Comparison of ENCODE assay signal across 11 cellular contexts in the genomic region with DNA sequence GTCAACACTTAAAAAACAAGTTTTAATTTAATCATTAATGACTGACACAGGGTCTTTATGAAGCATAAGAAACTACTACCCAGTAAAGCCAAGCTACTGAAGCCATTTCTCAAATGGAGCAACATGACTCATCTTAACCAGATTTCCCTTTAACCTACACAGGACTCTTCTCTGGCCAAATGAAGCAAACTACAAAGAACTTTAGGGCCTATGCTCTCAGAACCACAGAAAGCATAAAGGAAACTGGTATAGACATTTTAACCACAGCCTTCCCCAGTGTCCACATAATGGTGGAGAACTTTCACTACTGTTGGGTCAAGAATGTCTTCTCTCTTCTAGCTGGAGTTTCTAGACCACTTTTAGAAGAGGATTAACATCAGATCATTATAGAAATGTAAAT. TPM values are rescaled to one million over a fixed set of nuclear protein-coding genes. Genes with fewer than 3 reads are reported as not detected.
DNase-seq lines count a peak whose midpoint lies in the region; ATAC-seq and TF ChIP-seq lines count a peak whose summit lies in the region.
"Had no signal": no experiment of that assay in that cellular context is flagged by ENCODE, and none has a peak within 500 bp of the region (broad histone marks: within the 10 kb centered on the region; RNA-seq: fewer than 3 reads in every experiment).

No MANE protein-coding gene starts in this region.

- no peaks in the 10 kb centered on the region for H3K79me1 ChIP-seq in IMR-90 (ENCODE audit: low read depth in 1 of 2, low read length in 2 of 2)

- intact Hi-C loops in IMR-90 (cut with micrococcal nuclease) = no loop called here

- CTCF ChIA-PET in IMR-90 (lab: Yijun Ruan, JAX) = interaction anchor here (1.2 kb wide), 1 partner anchor 59 kb away, joined by 3 read pairs; no protein-coding TSS in a partner anchor

- dilution Hi-C loops in IMR-90 (cut with HindIII; ENCODE audit: low sequenced_read_pairs, unreplicated experiment) = no loop called here

- no peak overlapping the region for H3K9ac ChIP-seq in IMR-90 (ENCODE audit: low read depth, low read length)

- H3K79me2 ChIP-seq in osteoblast (ENCODE audit: insufficient read depth, low read length) = no peaks in the 10 kb centered on the region

- H2BK120ac ChIP-seq in IMR-90 (ENCODE audit: low read depth, low read length) = no peak overlapping the region

- H3K4me1 ChIP-seq in IMR-90 (ENCODE audit: control insufficient read depth, insufficient read depth, low read length) (peaks cover 4% of the 10 kb centered on the region; the same call in 1 of the 2 replicates), osteoblast (ENCODE audit: insufficient read depth, low read length) (peaks cover 21% of the 10 kb centered on the region)

- H2AFZ ChIP-seq in IMR-90 (replicated peaks; ENCODE audit: low read length, poor library complexity) = no peak overlapping the region
- H2AFZ ChIP-seq in osteoblast (ENCODE audit: low read length) = peak overlapping the region; percentile 17

- H4K20me1 ChIP-seq in IMR-90 (ENCODE audit: insufficient read depth, low read length) (no peaks in the 10 kb centered on the region), osteoblast (ENCODE audit: insufficient read depth, low read length) (no peaks in the 10 kb centered on the region)

- H3K27me3 ChIP-seq in IMR-90 (ENCODE audit: control insufficient read depth, insufficient read depth, low read length) (no peaks in the 10 kb centered on the region), osteoblast (ENCODE audit: insufficient read depth, low read length) (no peaks in the 10 kb centered on the region)
- H3K27me3 ChIP-seq: heart right ventricle had no signal

- POLR2A ChIA-PET in IMR-90 (lab: Charles Lee; ENCODE audit: unreplicated experiment) = no interaction called here

- peak; percentile 52 for DNase-seq in IMR-90
- no peak for DNase-seq in osteoblast (ENCODE audit: insufficient read length, low spot score, missing footprints)
- DNase-seq in OCI-M2 (lab: John Stamatoyannopoulos, UW; ENCODE audit: unreplicated experiment) = no peak
- no peak for DNase-seq in NCI-H146 (lab: John Stamatoyannopoulos, UW)
- no peak for DNase-seq in NCI-H1436 (lab: John Stamatoyannopoulos, UW)
- no peak for DNase-seq in central memory CD4-positive, alpha-beta T cell
- DNase-seq: amygdala, GDM1, heart right ventricle had no signal

- peaks cover 9% of the 10 kb centered on the region for H3K36me3 ChIP-seq in IMR-90 (ENCODE audit: control insufficient read depth, insufficient read depth, low read length)
- H3K36me3 ChIP-seq in osteoblast (ENCODE audit: insufficient read depth, low read length) = peaks cover 8% of the 10 kb centered on the region

- H4K5ac ChIP-seq in IMR-90 (ENCODE audit: low read depth, low read length) = no peak overlapping the region; the same call in 1 of the 2 replicates

- H2AK5ac ChIP-seq in IMR-90 (ENCODE audit: low read depth, low read length) = no peak overlapping the region

- TF ChIP-seq CTCF in IMR-90 (conservative IDR thresholded peaks at IDR 0.05; ENCODE audit: low read depth, low read length) (no peak), osteoblast (IDR thresholded peaks at IDR 0.05; ENCODE audit: extremely low read depth, low read depth, low read length) (no peak)

- H3K9me3 ChIP-seq in IMR-90 (ENCODE audit: control insufficient read depth, insufficient read depth, low read length) (no peaks in the 10 kb centered on the region), osteoblast (ENCODE audit: low read depth, low read length) (no peaks in the 10 kb centered on the region)
- H3K9me3 ChIP-seq: heart right ventricle had no signal

- BruUV-seq in IMR-90 (replicated peaks; lab: Mats Ljungman, UMichigan) = no TSS peak

- H3K4me2 ChIP-seq in IMR-90 (ENCODE audit: low read depth, low read length) (no peak overlapping the region), osteoblast (ENCODE audit: insufficient read depth, low read length) (no peak overlapping the region)

- no peak overlapping the region for H3K14ac ChIP-seq in IMR-90 (replicated peaks; ENCODE audit: low read depth, low read length)

- no peak overlapping the region for H3K56ac ChIP-seq in IMR-90 (ENCODE audit: extremely low read depth, insufficient read depth, low read length)

- H3K4me3 ChIP-seq in IMR-90 (ENCODE audit: insufficient read depth, low read depth, low read length) = no peak overlapping the region
- H3K4me3 ChIP-seq in osteoblast (ENCODE audit: insufficient read depth, low read length) = no peak overlapping the region
- H3K4me3 ChIP-seq: heart right ventricle had no signal

- H2BK20ac ChIP-seq in IMR-90 (ENCODE audit: low read depth, low read length) = no peak overlapping the region

- no peak for TF ChIP-seq RAD21 in IMR-90 (IDR thresholded peaks at IDR 0.05; ENCODE audit: low read length)

- peak; percentile 79 for ATAC-seq in GM18907 (IDR thresholded peaks at IDR 0.05; ENCODE audit: unreplicated experiment)
- peak; percentile 86 for ATAC-seq in HG02610 (IDR thresholded peaks at IDR 0.05; ENCODE audit: unreplicated experiment)
- peak; percentile 38; the same call in 1 of the 2 replicates for ATAC-seq in IMR-90 (ENCODE audit: low read depth)

- H4K8ac ChIP-seq in IMR-90 (ENCODE audit: low read depth in 2 of 2, low read length in 2 of 2) = no peak overlapping the region

- H3K23ac ChIP-seq in IMR-90 (ENCODE audit: low read depth, low read length) = no peak overlapping the region

- in situ Hi-C loops in IMR-90 (cut with MboI; ENCODE audit: low sequenced_read_pairs) = no loop called here

- H2AK9ac ChIP-seq in IMR-90 (replicated peaks; ENCODE audit: low read depth, low read length, poor library complexity) = no peak overlapping the region

- no peak overlapping the region for H4K91ac ChIP-seq in IMR-90 (ENCODE audit: insufficient read depth, low read depth, low read length)

- no peak overlapping the region for H2BK15ac ChIP-seq in IMR-90 (ENCODE audit: low read depth, low read length)

- H2BK5ac ChIP-seq in IMR-90 (ENCODE audit: low read depth, low read length, poor library complexity, severe bottlenecking) = no peak overlapping the region

- no peak overlapping the region for H3K4ac ChIP-seq in IMR-90 (ENCODE audit: low read depth, low read length)

- H3K18ac ChIP-seq in IMR-90 (ENCODE audit: low read depth, low read length) = peak overlapping the region; percentile 35; the same call in 1 of the 2 replicates

- TF ChIP-seq POLR2A in IMR-90 (IDR thresholded peaks at IDR 0.05; ENCODE audit: low read depth, low read length) = no peak

- H3K27ac ChIP-seq in IMR-90 (ENCODE audit: insufficient read depth, low read length) = no peak overlapping the region
- peak overlapping the region; percentile 19 for H3K27ac ChIP-seq in osteoblast (ENCODE audit: low read depth, low read length)

- no peaks in the 10 kb centered on the region for H3K9me1 ChIP-seq in IMR-90 (ENCODE audit: insufficient read depth, low read length)

TF ChIP-seq in IMR-90, 13 proteins besides CTCF, POLR2A, EP300 and RAD21:
- TF ChIP-seq SMC3 (IDR thresholded peaks at IDR 0.05; ENCODE audit: low read depth, low read length) (no peak), CEBPB (IDR thresholded peaks at IDR 0.05; ENCODE audit: low read depth, low read length) (no peak), MXI1 (IDR thresholded peaks at IDR 0.05; ENCODE audit: borderline replicate concordance, low read depth, low read length) (no peak), MAZ (IDR thresholded peaks at IDR 0.05; ENCODE audit: borderline replicate concordance, low read depth, low read length) (no peak), CHD1 (IDR thresholded peaks at IDR 0.05; ENCODE audit: low read depth, low read length) (no peak), MAFK (IDR thresholded peaks at IDR 0.05; ENCODE audit: low read depth, low read length) (no peak), RCOR1 (IDR thresholded peaks at IDR 0.05; ENCODE audit: insufficient replicate concordance, low read length) (no peak), RFX5 (IDR thresholded peaks at IDR 0.05; ENCODE audit: low read depth, low read length) (no peak), NFE2L2 (IDR thresholded peaks at IDR 0.05; ENCODE audit: low read depth, low read length) (no peak), BHLHE40 (IDR thresholded peaks at IDR 0.05; ENCODE audit: low read depth, low read length) (no peak), FOS (IDR thresholded peaks at IDR 0.05; ENCODE audit: low read depth, low read length) (no peak)
- TF ChIP-seq, protein P1, sequence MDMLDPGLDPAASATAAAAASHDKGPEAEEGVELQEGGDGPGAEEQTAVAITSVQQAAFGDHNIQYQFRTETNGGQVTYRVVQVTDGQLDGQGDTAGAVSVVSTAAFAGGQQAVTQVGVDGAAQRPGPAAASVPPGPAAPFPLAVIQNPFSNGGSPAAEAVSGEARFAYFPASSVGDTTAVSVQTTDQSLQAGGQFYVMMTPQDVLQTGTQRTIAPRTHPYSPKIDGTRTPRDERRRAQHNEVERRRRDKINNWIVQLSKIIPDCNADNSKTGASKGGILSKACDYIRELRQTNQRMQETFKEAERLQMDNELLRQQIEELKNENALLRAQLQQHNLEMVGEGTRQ (IDR thresholded peaks at IDR 0.05; ENCODE audit: low read depth, low read length) = no peak
- TF ChIP-seq, protein P2, sequence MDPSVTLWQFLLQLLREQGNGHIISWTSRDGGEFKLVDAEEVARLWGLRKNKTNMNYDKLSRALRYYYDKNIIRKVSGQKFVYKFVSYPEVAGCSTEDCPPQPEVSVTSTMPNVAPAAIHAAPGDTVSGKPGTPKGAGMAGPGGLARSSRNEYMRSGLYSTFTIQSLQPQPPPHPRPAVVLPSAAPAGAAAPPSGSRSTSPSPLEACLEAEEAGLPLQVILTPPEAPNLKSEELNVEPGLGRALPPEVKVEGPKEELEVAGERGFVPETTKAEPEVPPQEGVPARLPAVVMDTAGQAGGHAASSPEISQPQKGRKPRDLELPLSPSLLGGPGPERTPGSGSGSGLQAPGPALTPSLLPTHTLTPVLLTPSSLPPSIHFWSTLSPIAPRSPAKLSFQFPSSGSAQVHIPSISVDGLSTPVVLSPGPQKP (IDR thresholded peaks at IDR 0.05; ENCODE audit: borderline replicate concordance, low read depth, low read length) = no peak
TF ChIP-seq in IMR-90: peak in this region for 0.

RNA-seq across cellular contexts. Expression of a gene that starts 34.6 kb away (rescaled TPM):
- total RNA-seq in IMR-90 (2012; rRNA removed) (35.7 and 44.7 TPM in 2 replicates), osteoblast (35.8 and 36.8 TPM in 2 replicates)
- 18.2 and 20.7 TPM in 2 replicates for polyA plus RNA-seq in IMR-90 (2012; rRNA removed)
- polyA plus RNA-seq in IMR-90 (2012; cell fraction: cytosol; rRNA removed) = 7.4 and 10.6 TPM in 2 replicates
- 10.9 and 48.7 TPM in 2 replicates for polyA plus RNA-seq in IMR-90 (2012; cell fraction: nucleus; rRNA removed; ENCODE audit: low replicate concordance)

RNA-seq across cellular contexts. Expression of a gene that starts 42.2 kb away (rescaled TPM):
- total RNA-seq in IMR-90 (2012; rRNA removed) (3.0 and 3.3 TPM in 2 replicates), osteoblast (1.4 and 1.5 TPM in 2 replicates)
- 1.3 and 1.7 TPM in 2 replicates for polyA plus RNA-seq in IMR-90 (2012; rRNA removed)
- 0.51 and 0.83 TPM in 2 replicates for polyA plus RNA-seq in IMR-90 (2012; cell fraction: cytosol; rRNA removed)
- 0.48 and 1.6 TPM in 2 replicates for polyA plus RNA-seq in IMR-90 (2012; cell fraction: nucleus; rRNA removed; ENCODE audit: low replicate concordance)

RNA-seq across cellular contexts. Expression of a gene that starts 42.6 kb away (rescaled TPM):
- 8.9 and 10.2 TPM in 2 replicates for total RNA-seq in IMR-90 (2012; rRNA removed)
- 17.0 and 19.9 TPM in 2 replicates for polyA plus RNA-seq in IMR-90 (2012; rRNA removed)
- polyA plus RNA-seq in IMR-90 (2012; cell fraction: cytosol; rRNA removed) = 12.8 and 19.3 TPM in 2 replicates
- polyA plus RNA-seq in IMR-90 (2012; cell fraction: nucleus; rRNA removed; ENCODE audit: low replicate concordance) = 1.6 and 6.8 TPM in 2 replicates
- 8.3 and 10.9 TPM in 2 replicates for total RNA-seq in osteoblast
